1 cellular context compared by ENCODE assay signal in the genomic region with DNA sequence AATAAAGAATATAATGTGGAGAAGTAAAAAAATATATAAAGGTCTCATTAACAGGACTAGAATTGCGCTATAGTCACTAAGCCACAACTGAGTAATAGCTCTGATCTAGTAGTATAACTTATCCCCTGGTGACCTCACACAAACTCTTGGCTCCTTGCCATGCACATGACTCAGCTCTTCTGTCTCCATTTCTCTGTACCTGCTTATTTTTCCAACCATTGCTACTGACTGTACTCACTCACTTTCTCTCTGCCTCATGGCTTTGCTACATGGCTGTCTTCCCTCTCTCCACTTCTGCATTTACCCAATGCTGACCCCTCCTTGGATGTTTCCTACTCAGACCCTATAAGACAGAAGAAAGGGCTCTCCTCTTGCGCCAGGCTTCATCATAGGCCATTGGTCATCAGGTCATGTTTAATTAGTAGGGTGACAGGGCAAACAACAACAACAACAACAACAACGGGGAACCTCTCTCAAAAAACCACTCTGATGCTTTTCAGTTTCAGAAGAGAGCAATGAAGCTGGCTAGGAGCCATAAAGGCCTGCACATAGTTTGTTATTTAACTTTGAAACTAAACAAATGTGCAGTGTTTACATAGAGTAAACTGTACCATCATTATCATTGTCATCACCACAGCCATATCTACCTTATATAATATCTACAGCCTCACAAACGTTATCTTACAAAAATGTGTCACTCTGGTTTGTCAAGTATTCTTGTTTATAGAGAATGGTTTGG.
A peak's percentile ranks its signal among the peaks of the same experiment; 100 is the strongest.
TF ChIP-seq lines count a peak whose summit lies in the region.

No MANE protein-coding gene starts in this region.

TF ChIP-seq in GM12878, 131 proteins besides CTCF, POLR2A, EP300 and RAD21 (continued from another document):
- TF ChIP-seq ZBED1 (IDR thresholded peaks at IDR 0.05; ENCODE audit: borderline replicate concordance) (no peak), SPI1 (IDR thresholded peaks at IDR 0.05; ENCODE audit: borderline replicate concordance, insufficient read depth, low read depth, low read length) (peak; percentile 43; the same call in 1 of the 2 replicates)
TF ChIP-seq in GM12878: peak in this region for 1.
